26 cellular contexts compared by ENCODE assay signal in the genomic region with DNA sequence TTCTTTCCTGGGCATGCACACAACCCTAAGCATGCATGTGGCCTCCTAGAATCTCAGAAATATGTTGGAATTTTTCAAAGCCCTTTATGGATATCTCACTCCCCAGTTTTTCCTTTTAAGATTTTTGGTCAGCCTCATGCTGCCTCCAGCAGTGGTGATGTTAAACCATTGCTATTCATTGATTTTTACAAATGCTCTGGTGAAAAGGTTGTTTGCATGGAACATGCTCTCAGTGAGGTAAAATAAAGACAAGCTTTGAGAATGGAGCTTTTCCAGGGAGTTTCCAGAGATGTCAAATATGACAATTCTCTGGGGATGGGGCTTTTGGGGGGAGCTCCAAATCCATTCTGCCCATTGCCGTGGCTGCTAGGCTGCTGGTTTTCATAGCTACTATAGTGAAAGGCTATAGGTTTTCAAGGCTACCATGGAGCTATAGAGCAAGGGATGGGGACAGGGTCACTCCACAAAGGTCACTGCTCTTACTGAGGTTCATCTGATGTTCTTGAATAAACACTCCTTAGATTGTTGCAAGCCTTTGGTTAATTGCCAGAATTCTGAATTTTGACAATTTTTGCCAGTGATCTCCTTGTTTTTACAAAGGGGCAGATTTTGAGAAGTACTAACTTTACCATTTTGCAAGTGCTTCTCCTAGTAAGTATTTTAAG.
"Had no signal": no experiment of that assay in that cellular context is flagged by ENCODE, and none has a peak within 500 bp of the region (broad histone marks: within the 10 kb centered on the region; RNA-seq: fewer than 3 reads in every experiment).

No MANE protein-coding gene starts in this region.

- H3K4me2 ChIP-seq: hepatocyte had no signal

- H3K4me3 Mint-ChIP-seq: immature natural killer cell, mesothelial cell of epicardium, naive B cell had no signal

- H3K9me3 Mint-ChIP-seq: immature natural killer cell had no signal

- H3K4me1 Mint-ChIP-seq: immature natural killer cell, mesothelial cell of epicardium had no signal

- ATAC-seq: foreskin keratinocyte, gastroesophageal sphincter, heart left ventricle, left colon, left lobe of liver, lower lobe of right lung, mucosa of descending colon had no signal

- H3K79me2 ChIP-seq: hepatocyte had no signal

- H3K36me3 ChIP-seq: esophagus muscularis mucosa, gastroesophageal sphincter, heart left ventricle, left ventricle myocardium inferior, lower lobe of right lung had no signal

- H3K27me3 ChIP-seq: dorsolateral prefrontal cortex, esophagus muscularis mucosa, gastroesophageal sphincter, heart left ventricle, hepatocyte had no signal

- H3K27me3 Mint-ChIP-seq: naive B cell had no signal

- H3K27ac ChIP-seq: coronary artery, dorsolateral prefrontal cortex, esophagus muscularis mucosa, foreskin keratinocyte, gastroesophageal sphincter, heart left ventricle, hepatocyte, left ventricle myocardium inferior, lower lobe of right lung had no signal

- H3K27ac Mint-ChIP-seq: immature natural killer cell, mesothelial cell of epicardium, naive B cell had no signal

- FAIRE-seq: colon, endothelial cell of umbilical vein, frontal cortex, kidney had no signal

- H2AFZ ChIP-seq: hepatocyte had no signal

- H3K9me3 ChIP-seq: gastroesophageal sphincter, lower lobe of right lung, mucosa of descending colon had no signal

- H3K4me1 ChIP-seq: esophagus muscularis mucosa, foreskin keratinocyte, gastroesophageal sphincter, heart left ventricle, left ventricle myocardium inferior, lower lobe of right lung had no signal

- H3K4me3 ChIP-seq: coronary artery, dorsolateral prefrontal cortex, esophagus muscularis mucosa, gastroesophageal sphincter, heart left ventricle, hepatocyte, left ventricle myocardium inferior, lower lobe of right lung, mucosa of descending colon had no signal

- DNase-seq: dermis blood vessel endothelial cell; dorsolateral prefrontal cortex; effector CD4-positive, alpha-beta T cell; effector memory CD4-positive, alpha-beta T cell; foreskin keratinocyte; heart left ventricle; hypothalamus; immature natural killer cell; islet precursor cell; kidney; kidney glomerular epithelial cell; left colon; left ventricle myocardium inferior; lower lobe of right lung; mesenchymal stem cell; mucosa of descending colon; naive B cell had no signal
